7 cellular contexts compared by ENCODE assay signal in the genomic region with DNA sequence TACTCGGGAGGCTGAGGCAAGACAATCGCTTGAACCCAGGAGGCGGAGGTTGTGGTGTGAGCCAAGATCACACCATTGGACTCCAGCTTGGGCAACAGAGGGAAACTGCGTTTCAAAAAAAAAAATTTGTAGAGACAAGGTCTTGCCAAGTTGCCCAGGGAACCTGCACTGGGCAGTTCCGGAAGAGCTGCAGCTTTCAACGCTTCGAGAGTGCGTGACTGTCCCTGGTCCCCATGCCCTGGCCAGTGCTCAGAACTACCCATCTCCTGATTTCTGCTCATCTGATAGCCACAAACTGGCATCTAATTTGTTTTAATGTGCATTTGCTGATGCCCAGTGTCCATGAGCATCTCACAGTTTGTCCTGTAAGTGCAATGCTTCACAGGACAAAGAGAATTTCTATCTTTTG. TPM values are rescaled to one million over a fixed set of nuclear protein-coding genes. Genes with fewer than 3 reads are reported as not detected.
A peak's percentile ranks its signal among the peaks of the same experiment; 100 is the strongest.
DNase-seq lines count a peak whose midpoint lies in the region; ATAC-seq and TF ChIP-seq lines count a peak whose summit lies in the region.

No MANE protein-coding gene starts in this region.

- no peaks in the 10 kb centered on the region for H3K9me3 Mint-ChIP-seq in T-cell

- H3K9me3 ChIP-seq in HEK293 (ENCODE audit: control insufficient read depth, insufficient read depth, low read depth, low read length) = no peaks in the 10 kb centered on the region
- no peaks in the 10 kb centered on the region for H3K9me3 ChIP-seq in psoas muscle

- peaks cover 29 to 44% (median 43%) of the 10 kb centered on the region in 3 donors for H3K4me1 Mint-ChIP-seq in T-cell

- POLR2A ChIA-PET in HEK293 (lab: Yijun Ruan, JAX) = interaction anchor here (0.7 to 9.9 kb wide), 21 partner anchors 8 to 401 kb away, joined by 3 to 85 read pairs (median 7); partner anchors contain the start of genes ARL16, BAHCC1, CEP131 and FAAP100
- POLR2A ChIA-PET in T-cell (lab: Charles Lee) = interaction anchor here in 1 of 2 donors (0.7 kb wide), 2 partner anchors 313 to 386 kb away, joined by 3 to 5 read pairs; no protein-coding TSS in a partner anchor

- intact Hi-C loops in psoas muscle (cut with DNase I) = no loop called here

- peaks cover 35% of the 10 kb centered on the region for H3K36me3 Mint-ChIP-seq in T-cell

- H3K27me3 ChIP-seq in psoas muscle (ENCODE audit: insufficient read depth in 3 of 3, low read length in 2 of 3) = no peaks in the 10 kb centered on the region

- DNase-seq in T-cell (no peak), fibroblast of gingiva (ENCODE audit: low read depth) (peak; percentile 73), psoas muscle (no peak), NCI-H524 (lab: John Stamatoyannopoulos, UW) (no peak), substantia nigra (lab: John Stamatoyannopoulos, UW) (no peak)

- H3K27ac Mint-ChIP-seq in T-cell = peak overlapping the region; percentile 93 to 96

- H3K4me3 ChIP-seq in HEK293 (ENCODE audit: low read depth, low read length) (peak overlapping the region; percentile 2), psoas muscle (peak overlapping the region; percentile 86)

- H3K27me3 Mint-ChIP-seq in T-cell = no peaks in the 10 kb centered on the region

- H3K36me3 ChIP-seq in HEK293 (ENCODE audit: control insufficient read depth in 2 of 2, insufficient read depth in 1 of 2, low read length in 2 of 2) (peaks cover 18 to 40% of the 10 kb centered on the region in 2 experiments), psoas muscle (ENCODE audit: insufficient read depth in 1 of 2, low read depth in 1 of 2) (peaks cover 11 to 34% of the 10 kb centered on the region in 2 donors)

- CTCF ChIA-PET in HEK293 (lab: Yijun Ruan, JAX) (interaction anchor here (0.8 to 2.3 kb wide), 3 partner anchors 10 to 68 kb away, joined by 3 to 11 read pairs (median 5); no protein-coding TSS in a partner anchor), T-cell (lab: Charles Lee) (interaction anchor here in 1 of 2 donors (0.6 kb wide), 1 partner anchor 242 kb away, joined by 3 read pairs; no protein-coding TSS in a partner anchor)

- H3K4me3 Mint-ChIP-seq in T-cell = peak overlapping the region; percentile 95 to 98 (median 98)

- 21 to 59% (median 34%) methylated on average over 8 of the region's 8 CpGs for WGBS in psoas muscle, 3 donors

- H3K4me1 ChIP-seq in HEK293 (ENCODE audit: control insufficient read depth, insufficient read depth, low read length) (peaks cover 5% of the 10 kb centered on the region; the same call in 1 of the 2 replicates), psoas muscle (peaks cover 3% of the 10 kb centered on the region)

- ATAC-seq in T-cell (replicated peaks in 1 of 4) = no peak
- peak in 2 of 4 donors; percentile 15 to 16 for ATAC-seq in psoas muscle
- ATAC-seq in GM21447 (IDR thresholded peaks at IDR 0.05; ENCODE audit: unreplicated experiment) = no peak

- H3K27ac ChIP-seq in HEK293 (ENCODE audit: extremely low read depth, low read depth, low read length) = peak overlapping the region; percentile 100
- peak overlapping the region; percentile 100 for H3K27ac ChIP-seq in psoas muscle
- H3K27ac ChIP-seq in substantia nigra (ENCODE audit: low read depth, low read length, poor library complexity, severe bottlenecking) = no peak overlapping the region

- TF ChIP-seq CTCF in HEK293 (tag by site-specific recombination; IDR thresholded peaks at IDR 0.05) (no peak), psoas muscle (IDR thresholded peaks at IDR 0.05) (no peak)

TF ChIP-seq in HEK293, 187 proteins besides CTCF, POLR2A, EP300 and RAD21:
- TF ChIP-seq ZSCAN23 (tag by site-specific recombination; IDR thresholded peaks at IDR 0.05) (no peak), ZNF133 (tag by site-specific recombination; IDR thresholded peaks at IDR 0.05) (no peak), ZNF670 (tag by site-specific recombination; IDR thresholded peaks at IDR 0.05; ENCODE audit: low read depth) (no peak), ZNF23 (tag by site-specific recombination; IDR thresholded peaks at IDR 0.05; ENCODE audit: borderline replicate concordance) (no peak), HOXC10 (CRISPR knock-in tag; IDR thresholded peaks at IDR 0.05) (no peak), KLF16 (tag by site-specific recombination; IDR thresholded peaks at IDR 0.05) (no peak), ZNF701 (tag by site-specific recombination; IDR thresholded peaks at IDR 0.05) (no peak), ZNF18 (tag by site-specific recombination; IDR thresholded peaks at IDR 0.05) (peak; percentile 98), ZNF610 (tag by site-specific recombination; IDR thresholded peaks at IDR 0.05; ENCODE audit: borderline replicate concordance) (no peak), EGR2 (tag by site-specific recombination; IDR thresholded peaks at IDR 0.05; ENCODE audit: low read depth) (no peak), ZNF280D (tag by site-specific recombination; IDR thresholded peaks at IDR 0.05) (no peak), HIC1 (tag by site-specific recombination; IDR thresholded peaks at IDR 0.05) (peak; percentile 56; the same call in 1 of the 2 replicates), ZNF292 (tag by site-specific recombination; IDR thresholded peaks at IDR 0.05; ENCODE audit: borderline replicate concordance, low read depth) (no peak), GLI4 (tag by site-specific recombination; IDR thresholded peaks at IDR 0.05) (peak; percentile 10; the same call in 1 of the 2 replicates), SETDB1 (IDR thresholded peaks at IDR 0.05; ENCODE audit: insufficient read length, low read length) (no peak), ZNF302 (tag by site-specific recombination; IDR thresholded peaks at IDR 0.05; ENCODE audit: low read depth) (no peak)

RNA-seq across cellular contexts. Expression of gene ACTG1, which starts 4.0 kb away (rescaled TPM):
- 1,000 to 10,000 TPM; 1,183 to 1,383 (median 1,262) TPM for total RNA-seq in T-cell
- total RNA-seq in psoas muscle = 100 to 1,000 TPM; 341 to 567 (median 431) TPM
- 100 to 1,000 TPM; 150 to 620 (median 219) TPM for polyA plus RNA-seq in psoas muscle

RNA-seq across cellular contexts. Expression of gene FSCN2, which starts 19.5 kb away (rescaled TPM):
- total RNA-seq in T-cell = 1 to 10 TPM in 3 of 5 donors, under 1 TPM in 2; 0.91 to 4.2 (median 1.2) TPM
- under 1 TPM in 3 of 4 donors, not detected in 1; 0.13 to 0.71 (median 0.38) TPM for total RNA-seq in psoas muscle
- under 1 TPM; 0.08 to 0.09 (median 0.08) TPM for polyA plus RNA-seq in psoas muscle

RNA-seq across cellular contexts. Expression of gene FAAP100, which starts 43.5 kb away (rescaled TPM):
- 10 to 100 TPM; 31.7 to 62.1 (median 59.0) TPM for total RNA-seq in T-cell
- total RNA-seq in psoas muscle = 10 to 100 TPM; 11.8 to 13.1 (median 12.7) TPM
- 10 to 100 TPM; 11.6 to 16.3 (median 12.6) TPM for polyA plus RNA-seq in psoas muscle
